In genomic region chr6:18551228-18551627, GRCh38 we compare ENCODE assay signal across 14 cellular contexts.
A peak's percentile ranks its signal among the peaks of the same experiment; 100 is the strongest.
DNase-seq lines count a peak whose midpoint lies in the region; ATAC-seq and TF ChIP-seq lines count a peak whose summit lies in the region.
"Had no signal": no experiment of that assay in that cellular context is flagged by ENCODE, and none has a peak within 500 bp of the region (broad histone marks: within the 10 kb centered on the region; RNA-seq: fewer than 3 reads in every experiment).

No MANE protein-coding gene starts in this region.

- no peak overlapping the region for H3K4me3 Mint-ChIP-seq in MCF 10A (ENCODE audit: unreplicated experiment)

- H3K36me3 Mint-ChIP-seq in MCF 10A (ENCODE audit: insufficient read depth, unreplicated experiment): no peaks in the 10 kb centered on the region

- no peaks in the 10 kb centered on the region for H3K4me1 ChIP-seq in breast epithelium
- H3K4me1 ChIP-seq: spleen had no signal

- CTCF ChIA-PET in MCF 10A (lab: Yijun Ruan, JAX): interaction anchor here (0.6 to 1.2 kb wide), 3 partner anchors 23 to 963 kb away, joined by 3 to 4 read pairs (median 4); no protein-coding TSS in a partner anchor

- no peak for TF ChIP-seq CTCF in MCF 10A (IDR thresholded peaks at IDR 0.05; ENCODE audit: unreplicated experiment)
- TF ChIP-seq CTCF in breast epithelium (IDR thresholded peaks at IDR 0.05): no peak
- TF ChIP-seq CTCF in fibroblast of villous mesenchyme (IDR thresholded peaks at IDR 0.05; ENCODE audit: insufficient read depth, low read depth, low read length): no peak

- intact Hi-C loops in MCF 10A (cut with micrococcal nuclease): no loop called here
- intact Hi-C loops in breast epithelium (cut with DNase I; ENCODE audit: low total_unique reads): no loop called here

- H3K36me3 ChIP-seq in breast epithelium: no peaks in the 10 kb centered on the region
- H3K36me3 ChIP-seq: spleen had no signal

- BruUV-seq in MCF 10A (replicated peaks; lab: Mats Ljungman, UMichigan): no TSS peak

- peaks cover 0 to 5% of the 10 kb centered on the region in 2 donors for H3K9me3 ChIP-seq in breast epithelium
- H3K9me3 ChIP-seq: SK-N-SH had no signal

- TF ChIP-seq POLR2A in breast epithelium (IDR thresholded peaks at IDR 0.05): no peak

- H3K27me3 Mint-ChIP-seq in MCF 10A (ENCODE audit: insufficient read depth, unreplicated experiment): peaks cover 36% of the 10 kb centered on the region

- no peak overlapping the region for H3K27ac Mint-ChIP-seq in MCF 10A (ENCODE audit: low read depth, unreplicated experiment)

- H3K4me1 Mint-ChIP-seq in MCF 10A (ENCODE audit: insufficient read depth, unreplicated experiment): no peaks in the 10 kb centered on the region

- no peaks in the 10 kb centered on the region for H3K9me3 Mint-ChIP-seq in MCF 10A (ENCODE audit: unreplicated experiment)

- DNase-seq in MCF 10A (ENCODE audit: unreplicated experiment): peak; percentile 52
- DNase-seq in breast epithelium (ENCODE audit: low spot score in 2 of 2): no peak
- DNase-seq in amniotic stem cell (lab: John Stamatoyannopoulos, UW): peak; percentile 62
- peak; percentile 55 for DNase-seq in fibroblast of villous mesenchyme (ENCODE audit: low read depth)
- no peak for DNase-seq in NAMALWA (ENCODE audit: low spot score)
- no peak for DNase-seq in islet precursor cell
- DNase-seq in NCI-H1436 treated with DMSO at 0.1 percent for 48 hours (lab: John Stamatoyannopoulos, UW): no peak
- DNase-seq: NCI-H1048, occipital lobe, SK-N-SH, spleen had no signal

- no peaks in the 10 kb centered on the region for H3K27me3 ChIP-seq in breast epithelium

- H3K4me3 ChIP-seq in breast epithelium: no peak overlapping the region
- no peak overlapping the region for H3K4me3 ChIP-seq in fibroblast of villous mesenchyme (ENCODE audit: low read depth, low read length)
- H3K4me3 ChIP-seq: spleen had no signal

- no peak for ATAC-seq in HG03095 (IDR thresholded peaks at IDR 0.05; ENCODE audit: unreplicated experiment)
- ATAC-seq: esophagus mucosa had no signal

- H3K27ac ChIP-seq in breast epithelium: no peak overlapping the region
- H3K27ac ChIP-seq: 22Rv1, spleen had no signal

- POLR2A ChIA-PET in MCF 10A (lab: Yijun Ruan, JAX): no interaction called here

Comparison
In these comparisons a context has a peak if more than half of its experiments do, and no peak if none do; other contexts are left out.
1. DNase-seq: peak in MCF 10A (single experiment), amniotic stem cell (single experiment) and fibroblast of villous mesenchyme (single experiment); none in breast epithelium (0 of 2), NAMALWA (single experiment), islet precursor cell (single experiment) and NCI-H1436 treated with DMSO at 0.1 percent for 48 hours (single experiment).